1 cellular context compared by ENCODE assay signal in the genomic region with DNA sequence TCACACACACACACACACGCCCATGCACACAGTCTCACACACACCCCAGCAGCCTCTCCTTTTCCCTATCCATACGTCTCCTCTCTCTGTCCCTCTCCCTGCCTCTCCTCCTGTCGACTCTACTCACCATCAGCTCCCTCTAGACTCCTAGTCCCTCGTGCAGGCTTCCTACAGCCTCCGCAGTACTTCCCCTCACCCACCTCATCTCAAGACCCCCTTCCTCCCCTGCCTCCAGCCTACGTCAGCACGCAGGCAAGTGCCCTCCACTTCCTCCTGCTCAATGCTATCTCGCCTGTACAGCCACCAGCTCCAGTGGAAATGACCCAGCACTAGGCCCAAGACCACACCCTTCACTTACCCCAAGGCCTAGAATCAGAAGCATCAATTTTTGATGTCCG.
TF ChIP-seq lines count a peak whose summit lies in the region.

No MANE protein-coding gene starts in this region.

TF ChIP-seq in H1, 55 proteins besides CTCF, POLR2A, EP300 and RAD21:
- TF ChIP-seq SP1 (IDR thresholded peaks at IDR 0.05; ENCODE audit: low read depth, low read length) (no peak), HDAC2 (IDR thresholded peaks at IDR 0.05; ENCODE audit: borderline replicate concordance in 1 of 2, low read depth in 2 of 2, low read length in 2 of 2) (no peak), POLR2AphosphoS5 (IDR thresholded peaks at IDR 0.05; ENCODE audit: low read depth, low read length) (no peak)
TF ChIP-seq in H1: peak in this region for 0.
